Comparison of ENCODE assay signal across 1 cellular context in genomic region chr19:10687518-10688288, GRCh38.
TF ChIP-seq lines count a peak whose summit lies in the region.

No MANE protein-coding gene starts in this region.

TF ChIP-seq in GM12878, 131 proteins besides CTCF, POLR2A, EP300 and RAD21:
- TF ChIP-seq IRF3 (IDR thresholded peaks at IDR 0.05) (no peak), SMAD5 (IDR thresholded peaks at IDR 0.05; ENCODE audit: low read depth) (peak; percentile 37; the same call in 1 of the 2 replicates)
